8 cellular contexts compared by ENCODE assay signal in the genomic region with DNA sequence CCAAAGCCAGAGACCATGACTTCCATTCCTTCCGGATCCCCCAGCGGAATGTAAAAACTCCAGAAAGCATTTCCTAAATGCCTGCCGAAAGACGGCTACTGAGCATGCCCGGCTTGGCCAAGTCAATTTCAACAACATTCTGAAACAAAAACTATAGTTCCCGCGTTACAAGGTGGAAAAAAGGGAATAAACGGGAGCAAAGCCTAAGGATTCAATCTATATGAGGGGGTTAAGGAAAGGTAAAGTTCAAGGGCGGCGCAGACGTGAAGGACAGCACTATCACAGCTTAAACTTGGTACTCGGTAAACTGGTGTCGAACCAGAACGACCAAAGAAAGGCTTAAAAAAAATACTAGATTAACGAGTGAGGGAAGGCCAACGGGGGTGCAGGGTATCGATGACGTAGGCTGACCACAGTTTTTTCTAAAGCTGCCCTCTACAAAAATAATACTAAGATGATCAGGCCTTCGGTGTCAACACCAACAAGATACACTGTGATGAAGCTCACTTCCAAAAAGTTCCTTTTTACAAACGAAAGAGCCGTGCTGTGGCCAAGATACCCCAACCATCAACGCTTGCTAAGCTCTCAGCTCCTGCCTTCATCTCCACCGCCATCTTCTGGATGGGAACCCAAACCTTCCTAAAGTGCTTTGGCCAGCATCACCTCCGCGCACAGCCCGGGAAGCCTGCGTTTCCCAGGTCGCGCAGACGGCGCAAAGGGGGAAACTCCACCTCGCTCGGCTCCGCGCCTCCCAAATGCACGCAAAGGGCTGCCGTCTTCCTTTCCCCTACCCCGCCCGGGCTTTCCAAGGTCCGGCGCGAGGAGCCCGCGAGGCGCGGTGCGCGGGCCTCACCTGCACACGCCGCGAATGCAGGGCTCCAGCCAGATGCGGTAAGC. TPM values are rescaled to one million over a fixed set of nuclear protein-coding genes. Genes with fewer than 3 reads are reported as not detected.
A peak's percentile ranks its signal among the peaks of the same experiment; 100 is the strongest.
DNase-seq lines count a peak whose midpoint lies in the region; ATAC-seq and TF ChIP-seq lines count a peak whose summit lies in the region.

No MANE protein-coding gene starts in this region.

- peak overlapping the region; percentile 95 for H3K27ac ChIP-seq in 22Rv1
- H3K27ac ChIP-seq in ectodermal cell (ENCODE audit: insufficient read depth, low read depth, low read length, poor library complexity, severe bottlenecking), result peak overlapping the region; percentile 99
- H3K27ac ChIP-seq in lung (ENCODE audit: low read depth in 1 of 2, low read length in 1 of 2), result peak overlapping the region; percentile 96 to 100

- peak overlapping the region; percentile 100 for H3K27ac Mint-ChIP-seq in activated CD4-positive, alpha-beta T cell treated with anti-CD3 and anti-CD28 coated beads, Interleukin-2, amount 10 ng/mL, durations not matched to agents 24 days and 14 days

- H3K4me1 Mint-ChIP-seq in activated CD4-positive, alpha-beta T cell treated with anti-CD3 and anti-CD28 coated beads, Interleukin-2, amount 10 ng/mL, durations not matched to agents 24 days and 14 days, result peaks cover 24% of the 10 kb centered on the region

- DNase-seq in GM13976 (ENCODE audit: low spot score), result peak; percentile 55
- peak; percentile 80 for DNase-seq in NCI-H2171 treated with DMSO at 0.1 percent for 48 hours (lab: John Stamatoyannopoulos, UW)
- DNase-seq in activated CD4-positive, alpha-beta T cell treated with anti-CD3 and anti-CD28 coated beads, Interleukin-2, amount 10 ng/mL, durations not matched to agents 24 days and 14 days, result no peak
- DNase-seq in lung (ENCODE audit: low spot score), result peak; percentile 54
- DNase-seq in stimulated activated CD8-positive, alpha-beta memory T cell treated with anti-CD3 and anti-CD28 coated beads, Interleukin-12 subunit alpha, Interleukin-12 subunit beta, amount 100 ng/mL, for 1 hour (ENCODE audit: low read depth), result peak; percentile 4

- in situ Hi-C loops in GM13976 (cut with MboI; ENCODE audit: low sequenced_read_pairs, unreplicated experiment), result no loop called here

- H3K27me3 ChIP-seq in ectodermal cell (ENCODE audit: control insufficient read depth, insufficient read depth, low read length, poor library complexity, severe bottlenecking) (no peaks in the 10 kb centered on the region), lung (ENCODE audit: control insufficient read depth, insufficient read depth) (no peaks in the 10 kb centered on the region)

- H3K4me1 ChIP-seq in ectodermal cell (ENCODE audit: control insufficient read depth, insufficient read depth, low read length) (peaks cover 4% of the 10 kb centered on the region), lung (ENCODE audit: control insufficient read depth in 2 of 2, insufficient read depth in 2 of 2, low read length in 2 of 2) (peaks cover 4 to 9% of the 10 kb centered on the region in 2 donors)

- TF ChIP-seq CTCF in 22Rv1 (IDR thresholded peaks at IDR 0.05) (peak; percentile 40), GM13976 (IDR thresholded peaks at IDR 0.05; ENCODE audit: borderline replicate concordance, control extremely low read depth, extremely low read depth, insufficient read depth, missing control alignments) (peak; percentile 52), lung (IDR thresholded peaks at IDR 0.05; ENCODE audit: control extremely low read depth, extremely low read depth) (no peak)

- H3K36me3 ChIP-seq in ectodermal cell (ENCODE audit: control insufficient read depth, insufficient read depth, low read length) (no peaks in the 10 kb centered on the region), lung (ENCODE audit: control insufficient read depth in 2 of 2, insufficient read depth in 2 of 2, low read length in 2 of 2) (no peaks in the 10 kb centered on the region)

- H3K9me3 ChIP-seq in ectodermal cell (ENCODE audit: control insufficient read depth, low read length) (no peaks in the 10 kb centered on the region), lung (ENCODE audit: control insufficient read depth in 2 of 2, insufficient read depth in 1 of 2, low read length in 1 of 2) (no peaks in the 10 kb centered on the region)

- H3K36me3 Mint-ChIP-seq in activated CD4-positive, alpha-beta T cell treated with anti-CD3 and anti-CD28 coated beads, Interleukin-2, amount 10 ng/mL, durations not matched to agents 24 days and 14 days (ENCODE audit: low read depth), result peaks cover 18% of the 10 kb centered on the region

- H3K4me3 ChIP-seq in ectodermal cell (ENCODE audit: insufficient read depth, low read depth, low read length) (peak overlapping the region; percentile 99), lung (peak overlapping the region; percentile 99)

- peaks cover 4% of the 10 kb centered on the region for H3K27me3 Mint-ChIP-seq in activated CD4-positive, alpha-beta T cell treated with anti-CD3 and anti-CD28 coated beads, Interleukin-2, amount 10 ng/mL, durations not matched to agents 24 days and 14 days

- intact Hi-C loops in activated CD4-positive, alpha-beta T cell treated with anti-CD3 and anti-CD28 coated beads, Interleukin-2, amount 10 ng/mL, durations not matched to agents 24 days and 14 days (cut with micrococcal nuclease), result loop anchor here (2.0 to 10.0 kb wide), 5 partner anchors 41 to 487 kb away; a partner anchor contains a TSS

- H3K9me3 Mint-ChIP-seq in activated CD4-positive, alpha-beta T cell treated with anti-CD3 and anti-CD28 coated beads, Interleukin-2, amount 10 ng/mL, durations not matched to agents 24 days and 14 days, result no peaks in the 10 kb centered on the region

- 1% methylated on average over 52 of the region's 52 CpGs for WGBS in ectodermal cell, 2 experiments
- WGBS in lung, 2 donors, result 1% methylated on average over 52 of the region's 52 CpGs

- peak overlapping the region; percentile 94 for H3K4me3 Mint-ChIP-seq in activated CD4-positive, alpha-beta T cell treated with anti-CD3 and anti-CD28 coated beads, Interleukin-2, amount 10 ng/mL, durations not matched to agents 24 days and 14 days

- ATAC-seq in HG02943 (IDR thresholded peaks at IDR 0.05; ENCODE audit: low read depth, unreplicated experiment) (peak; percentile 18), lung (ENCODE audit: insufficient read depth, low FRiP score) (peak; percentile 34)

RNA-seq across cellular contexts. Expression of a gene that starts 0.7 kb away (rescaled TPM):
- 92.0 and 92.7 TPM in 2 replicates for total RNA-seq in activated CD4-positive, alpha-beta T cell treated with anti-CD3 and anti-CD28 coated beads, Interleukin-2, amount 10 ng/mL, durations not matched to agents 24 days and 14 days
- 42.2 TPM for polyA plus RNA-seq in ectodermal cell (2013, experiment 1 of 4)
- polyA plus RNA-seq in ectodermal cell (2013, experiment 2 of 4), result 50.5 TPM
- 41.8 TPM for polyA plus RNA-seq in ectodermal cell (2013, experiment 3 of 4)
- polyA plus RNA-seq in ectodermal cell (2013, experiment 4 of 4), result 39.3 TPM
- 100 to 1,000 TPM in 1 of 2 donors, 10 to 100 TPM in 1; 47.2 to 107 TPM for total RNA-seq in lung
- 10 to 100 TPM; 15.6 to 19.8 TPM for polyA plus RNA-seq in lung

RNA-seq across cellular contexts. Expression of a gene that starts 29.8 kb away (rescaled TPM):
- total RNA-seq in activated CD4-positive, alpha-beta T cell treated with anti-CD3 and anti-CD28 coated beads, Interleukin-2, amount 10 ng/mL, durations not matched to agents 24 days and 14 days, result 0.05 TPM in 1 of 2 replicates, not detected in the other
- 1.6 TPM for polyA plus RNA-seq in ectodermal cell (2013, experiment 1 of 4)
- polyA plus RNA-seq in ectodermal cell (2013, experiment 2 of 4), result 1.7 TPM
- 0.85 TPM for polyA plus RNA-seq in ectodermal cell (2013, experiment 3 of 4)
- 1.3 TPM for polyA plus RNA-seq in ectodermal cell (2013, experiment 4 of 4)
- under 1 TPM; 0.20 to 0.43 TPM for total RNA-seq in lung
- polyA plus RNA-seq in lung, result 1 to 10 TPM in 1 of 2 donors, under 1 TPM in 1; 0.65 to 2.8 TPM
